ENCODE assay signal across 29 cellular contexts in the genomic region with DNA sequence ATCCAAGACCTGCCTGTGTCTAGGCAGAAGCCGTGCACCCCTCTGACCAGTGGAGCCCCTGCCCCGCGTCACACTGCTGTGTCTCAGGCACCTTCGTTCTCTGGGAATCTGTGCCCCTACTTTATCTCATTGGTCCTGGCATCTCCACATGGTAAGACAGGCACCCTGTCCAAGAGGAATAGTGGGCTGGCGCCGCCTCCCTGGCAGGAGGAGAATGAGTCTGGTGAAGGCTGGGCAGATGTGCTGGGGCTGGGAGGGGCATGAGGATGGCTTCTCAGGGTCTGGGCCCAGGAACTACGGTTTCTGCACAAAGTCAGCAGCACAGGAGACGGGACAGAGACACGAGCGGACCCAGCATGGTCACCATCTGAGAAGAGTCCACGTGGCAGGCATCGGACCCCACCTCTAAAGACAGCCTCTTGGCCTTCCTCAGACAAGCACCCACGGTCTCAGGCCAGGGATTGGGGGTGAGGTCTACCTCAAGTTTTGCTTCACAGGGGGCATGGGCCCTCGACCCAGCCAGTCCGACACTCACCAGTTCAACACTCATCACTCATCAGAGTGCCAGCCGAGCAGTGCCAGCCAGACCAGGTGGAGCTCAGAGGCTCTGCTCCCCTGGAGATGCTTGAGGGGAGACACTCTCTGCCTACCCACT.
"Had no signal": no experiment of that assay in that cellular context is flagged by ENCODE, and none has a peak within 500 bp of the region (broad histone marks: within the 10 kb centered on the region; RNA-seq: fewer than 3 reads in every experiment).

No MANE protein-coding gene starts in this region.

- DNase-seq: activated CD4-positive, alpha-beta memory T cell treated with anti-CD3 and anti-CD28 coated beads, Interleukin-2, amount 10 ng/mL, durations not matched to agents 7 days and 5 days; activated CD4-positive, alpha-beta T cell treated with anti-CD3 and anti-CD28 coated beads for 1 hour; activated CD4-positive, alpha-beta T cell treated with anti-CD3 and anti-CD28 coated beads for 36 hours; activated CD4-positive, alpha-beta T cell treated with anti-CD3 and anti-CD28 coated beads for 48 hours; activated CD4-positive, alpha-beta T cell treated with anti-CD3 and anti-CD28 coated beads, Interleukin-2, amount 10 ng/mL, durations not matched to agents 7 days and 5 days; activated CD4-positive, alpha-beta T cell treated with anti-CD3 and anti-CD28 coated beads, Interleukin-2, amount 50 U/mL, for 48 hours; activated CD4-positive, CD25-positive, alpha-beta regulatory T cell; activated CD8-positive, alpha-beta memory T cell treated with anti-CD3 and anti-CD28 coated beads for 24 hours; activated CD8-positive, alpha-beta memory T cell treated with anti-CD3 and anti-CD28 coated beads, Interleukin-2, amount 10 ng/mL, durations not matched to agents 7 days and 5 days; activated CD8-positive, alpha-beta memory T cell treated with anti-CD3 and anti-CD28 coated beads, Interleukin-2, amount 50 U/mL, for 48 hours; activated CD8-positive, alpha-beta T cell treated with anti-CD3 and anti-CD28 coated beads, Interleukin-2, amount 10 ng/mL, durations not matched to agents 7 days and 5 days; activated effector memory CD4-positive, alpha-beta T cell treated with Interleukin-2 at 50 U/mL for 16 hours; activated gamma-delta T cell; activated naive CD4-positive, alpha-beta T cell treated with anti-CD3 and anti-CD28 coated beads, Interleukin-2, amount 10 ng/mL, durations not matched to agents 7 days and 5 days; activated naive CD4-positive, alpha-beta T cell treated with Interleukin-2 at 50 U/mL for 16 hours; activated naive CD8-positive, alpha-beta T cell treated with anti-CD3 and anti-CD28 coated beads, Interleukin-2, amount 10 ng/mL, durations not matched to agents 7 days and 5 days; activated naive CD8-positive, alpha-beta T cell treated with anti-CD3 and anti-CD28 coated beads, Interleukin-2, amount 50 U/mL, for 24 hours; activated T-cell treated with anti-CD3 and anti-CD28 coated beads, Interleukin-2, amount 50 U/mL, for 24 hours; activated T-cell treated with anti-CD3 and anti-CD28 coated beads, Interleukin-2, amount 50 U/mL, for 48 hours; caudate nucleus; cerebellar nuclear complex; T-helper 1 cell; T-helper 2 cell; T-helper 9 cell; WERI-Rb-1 had no signal

- H3K4me1 ChIP-seq: ascending aorta had no signal

- H3K27me3 ChIP-seq: ascending aorta, cardiac muscle cell had no signal

- H3K27ac ChIP-seq: ascending aorta, cardiac muscle cell, WERI-Rb-1 had no signal

- H3K9me3 ChIP-seq: ascending aorta had no signal

- ATAC-seq: activated CD4-positive, alpha-beta T cell treated with anti-CD3 and anti-CD28 coated beads for 36 hours; activated CD4-positive, CD25-positive, alpha-beta regulatory T cell treated with anti-CD3 and anti-CD28 coated beads, Interleukin-2, amount 50 U/mL, for 24 hours; activated CD8-positive, alpha-beta memory T cell treated with anti-CD3 and anti-CD28 coated beads, Interleukin-2, amount 10 ng/mL, durations not matched to agents 7 days and 5 days; activated CD8-positive, alpha-beta T cell treated with anti-CD3 and anti-CD28 coated beads, Interleukin-2, amount 10 ng/mL, durations not matched to agents 7 days and 5 days; activated naive CD8-positive, alpha-beta T cell treated with anti-CD3 and anti-CD28 coated beads, Interleukin-2, amount 50 U/mL, for 24 hours; WTC11 had no signal

- H3K4me3 ChIP-seq: ascending aorta, cardiac muscle cell had no signal

- H3K36me3 ChIP-seq: ascending aorta, cardiac muscle cell, WERI-Rb-1 had no signal
